In the genomic region with DNA sequence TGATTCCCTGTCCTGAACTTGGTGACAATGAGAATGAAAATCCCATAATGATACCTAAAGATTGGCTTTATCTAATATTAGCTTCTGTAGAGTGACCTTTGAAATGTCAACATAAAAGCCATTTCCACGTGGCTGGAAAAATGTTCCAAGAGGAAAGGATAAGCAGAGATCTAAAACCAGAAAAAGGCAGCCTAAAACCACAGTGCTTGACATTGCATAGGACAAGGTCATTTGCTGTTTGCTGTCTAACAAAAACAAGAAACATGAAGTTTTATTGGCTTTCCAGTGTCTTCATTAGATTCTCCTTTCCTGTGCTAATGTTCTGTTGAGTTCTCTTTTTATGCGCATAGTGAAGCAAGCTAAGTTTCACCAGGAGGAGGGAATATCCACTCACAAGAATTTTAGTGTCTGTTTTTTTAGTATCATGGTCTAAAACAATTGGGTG, we compare ENCODE assay signal across 19 cellular contexts. TPM values are rescaled to one million over a fixed set of nuclear protein-coding genes. Genes with fewer than 3 reads are reported as not detected.
A peak's percentile ranks its signal among the peaks of the same experiment; 100 is the strongest.
DNase-seq lines count a peak whose midpoint lies in the region; ATAC-seq and TF ChIP-seq lines count a peak whose summit lies in the region.
"Had no signal": no experiment of that assay in that cellular context is flagged by ENCODE, and none has a peak within 500 bp of the region (broad histone marks: within the 10 kb centered on the region; RNA-seq: fewer than 3 reads in every experiment).

No MANE protein-coding gene starts in this region.

- H4K20me1 ChIP-seq in hepatocyte (ENCODE audit: insufficient read depth, poor library complexity, severe bottlenecking) (no peaks in the 10 kb centered on the region), Karpas-422 (ENCODE audit: insufficient read depth, low read depth, low read length) (no peaks in the 10 kb centered on the region)

- H3K27me3 ChIP-seq in heart left ventricle: no peaks in the 10 kb centered on the region
- no peaks in the 10 kb centered on the region for H3K27me3 ChIP-seq in hepatocyte
- no peaks in the 10 kb centered on the region for H3K27me3 ChIP-seq in muscle layer of duodenum (ENCODE audit: low read depth, low read length)
- no peaks in the 10 kb centered on the region for H3K27me3 ChIP-seq in thyroid gland
- H3K27me3 ChIP-seq in Karpas-422 (ENCODE audit: low read length): no peaks in the 10 kb centered on the region
- H3K27me3 ChIP-seq: Peyer's patch had no signal

- 58 to 61% (median 59%) methylated on average over 2 of the region's 2 CpGs for WGBS in heart left ventricle, 4 donors
- 49% methylated on average over 2 of the region's 2 CpGs for WGBS in hepatocyte (ENCODE audit: low lambda C conversion rate, missing lambda C conversion rate)
- 52 to 53% methylated on average over 2 of the region's 2 CpGs for WGBS in thyroid gland, 2 donors

- H2AFZ ChIP-seq in hepatocyte (no peak overlapping the region), Karpas-422 (ENCODE audit: low read length) (no peak overlapping the region)

- H3K36me3 ChIP-seq in heart left ventricle: peaks cover 0 to 14% (median 9%) of the 10 kb centered on the region in 9 donors
- H3K36me3 ChIP-seq in hepatocyte (replicated peaks; ENCODE audit: insufficient read depth, low read depth): no peaks in the 10 kb centered on the region
- no peaks in the 10 kb centered on the region for H3K36me3 ChIP-seq in muscle layer of duodenum (ENCODE audit: control insufficient read depth in 1 of 2, insufficient read depth in 2 of 2, low read length in 2 of 2)
- H3K36me3 ChIP-seq in thyroid gland: no peaks in the 10 kb centered on the region
- H3K36me3 ChIP-seq in Karpas-422 (ENCODE audit: insufficient read depth, low read length): no peaks in the 10 kb centered on the region

- H3K4me2 ChIP-seq in hepatocyte (no peak overlapping the region), Karpas-422 (ENCODE audit: low read depth, low read length, poor library complexity, severe bottlenecking) (no peak overlapping the region)

- H3K79me2 ChIP-seq in hepatocyte: peaks cover 53% of the 10 kb centered on the region
- no peaks in the 10 kb centered on the region for H3K79me2 ChIP-seq in Karpas-422 (ENCODE audit: low read length)

- H3K4me1 ChIP-seq in heart left ventricle (peaks cover 3 to 69% (median 31%) of the 10 kb centered on the region in 12 donors), hepatocyte (ENCODE audit: insufficient read depth) (peaks cover 7% of the 10 kb centered on the region), muscle layer of duodenum (ENCODE audit: control insufficient read depth in 1 of 2, insufficient read depth in 2 of 2, low read length in 2 of 2) (no peaks in the 10 kb centered on the region), thyroid gland (peaks cover 28 to 37% of the 10 kb centered on the region in 2 donors), Karpas-422 (ENCODE audit: low read length) (no peaks in the 10 kb centered on the region)

- no peak overlapping the region for H3K9ac ChIP-seq in Karpas-422 (ENCODE audit: low read length)

- no peak for TF ChIP-seq POLR2A in heart left ventricle (IDR thresholded peaks at IDR 0.05)
- no peak for TF ChIP-seq POLR2A in thyroid gland (IDR thresholded peaks at IDR 0.05)

- no peak for TF ChIP-seq CTCF in heart left ventricle (IDR thresholded peaks at IDR 0.05)
- no peak for TF ChIP-seq CTCF in hepatocyte (IDR thresholded peaks at IDR 0.05; ENCODE audit: poor library complexity)
- no peak for TF ChIP-seq CTCF in thyroid gland (IDR thresholded peaks at IDR 0.05)

- H3K27ac ChIP-seq in heart left ventricle: peak overlapping the region in 9 of 12 donors; percentile 0 to 65 (median 33)
- H3K27ac ChIP-seq in hepatocyte: peak overlapping the region; percentile 65
- peak overlapping the region; percentile 26 for H3K27ac ChIP-seq in muscle layer of duodenum (ENCODE audit: low read length)
- H3K27ac ChIP-seq in thyroid gland: peak overlapping the region; percentile 5 to 33 (median 15)
- no peak overlapping the region for H3K27ac ChIP-seq in Karpas-422 (ENCODE audit: low read length)
- H3K27ac ChIP-seq: C4-2B, Peyer's patch had no signal

- H3K9me2 ChIP-seq in hepatocyte (replicated peaks; ENCODE audit: insufficient read depth) (no peaks in the 10 kb centered on the region), Karpas-422 (replicated peaks; ENCODE audit: insufficient read depth, low read length) (no peaks in the 10 kb centered on the region)

- intact Hi-C loops in heart left ventricle (cut with DNase I): no loop called here
- intact Hi-C loops in Right ventricle myocardium inferior (cut with DNase I): no loop called here
- intact Hi-C loops in thyroid gland (cut with DNase I): no loop called here

- no peaks in the 10 kb centered on the region for H3K9me3 ChIP-seq in heart left ventricle
- no peaks in the 10 kb centered on the region for H3K9me3 ChIP-seq in hepatocyte (ENCODE audit: low read depth)
- H3K9me3 ChIP-seq in muscle layer of duodenum (ENCODE audit: control insufficient read depth in 1 of 2, low read length in 2 of 2): no peaks in the 10 kb centered on the region
- H3K9me3 ChIP-seq in thyroid gland: no peaks in the 10 kb centered on the region
- no peaks in the 10 kb centered on the region for H3K9me3 ChIP-seq in Karpas-422 (ENCODE audit: low read length)
- H3K9me3 ChIP-seq: Peyer's patch had no signal

- DNase-seq in heart left ventricle (no peak), Right ventricle myocardium inferior (ENCODE audit: missing footprints) (no peak), hepatocyte (ENCODE audit: low spot score) (peak; percentile 49), thyroid gland (no peak), Karpas-422 (no peak), NCI-H1417 treated with DMSO at 0.1 percent for 48 hours (lab: John Stamatoyannopoulos, UW) (no peak)
- DNase-seq: DND-41, GDM1, KBM-7, NCI-H1105, NCI-H187 treated with DMSO at 0.1 percent for 48 hours, NCI-H2171 treated with DMSO at 0.1 percent for 48 hours, NCI-H524, Peyer's patch, SIG-M5 had no signal

- ATAC-seq in heart left ventricle (no peak), Right ventricle myocardium inferior (no peak), HG03108 (IDR thresholded peaks at IDR 0.05; ENCODE audit: unreplicated experiment) (no peak)

- H3K4me3 ChIP-seq in heart left ventricle (no peak overlapping the region), hepatocyte (no peak overlapping the region), muscle layer of duodenum (ENCODE audit: low read depth in 1 of 2, low read length in 2 of 2) (no peak overlapping the region), thyroid gland (replicated peaks in 1 of 3) (no peak overlapping the region), Karpas-422 (ENCODE audit: low read length) (no peak overlapping the region)
- H3K4me3 ChIP-seq: Peyer's patch had no signal

RNA-seq across cellular contexts. Expression of gene CPEB4, which starts 44.6 kb away (rescaled TPM):
- total RNA-seq in heart left ventricle: 100 to 1,000 TPM; 104 to 217 (median 172) TPM
- polyA plus RNA-seq in heart left ventricle: 100 to 1,000 TPM in 1 of 2 donors, 10 to 100 TPM in 1; 28.7 to 158 TPM
- total RNA-seq in Right ventricle myocardium inferior: 116 TPM
- 49.2 and 49.7 TPM in 2 replicates for total RNA-seq in hepatocyte
- polyA plus RNA-seq in hepatocyte: 12.0 and 13.3 TPM in 2 replicates
- 10 to 100 TPM; 51.5 to 69.5 (median 66.1) TPM for total RNA-seq in thyroid gland
- total RNA-seq in Karpas-422 (2014; rRNA removed; shearing (Covaris generic); ENCODE audit: low replicate concordance): 1.4 and 3.5 TPM in 2 replicates

RNA-seq across cellular contexts. Expression of gene C5orf47, which starts 56.3 kb away (rescaled TPM):
- total RNA-seq in heart left ventricle: under 1 TPM in 2 of 9 donors, not detected in 7; 0.12 to 0.58 TPM
- under 1 TPM; 0.15 TPM for polyA plus RNA-seq in heart left ventricle
- 0.16 TPM for total RNA-seq in Right ventricle myocardium inferior
- total RNA-seq in hepatocyte: 0.07 TPM in 1 of 2 replicates, not detected in the other
- polyA plus RNA-seq in hepatocyte: 0.28 TPM in 1 of 2 replicates, not detected in the other
- total RNA-seq in thyroid gland: under 1 TPM in 2 of 4 donors, not detected in 2; 0.13 to 0.22 TPM
- not detected in 2 replicates for total RNA-seq in Karpas-422 (2014; rRNA removed; shearing (Covaris generic); ENCODE audit: low replicate concordance)
- total RNA-seq: M059J, Peyer's patch had no signal

Comparison
In these comparisons a context has a peak if more than half of its experiments do, and no peak if none do; other contexts are left out.
1. RNA of gene CPEB4, which starts 44.6 kb away (total RNA-seq): 104 to 217 TPM in heart left ventricle, 116 TPM in Right ventricle myocardium inferior (single experiment), 51.5 to 69.5 TPM in thyroid gland and 49.2 to 49.7 TPM in hepatocyte; 1.4 to 3.5 TPM in Karpas-422; every median in the first group is over 10 times any median in the second.